In the genomic region with DNA sequence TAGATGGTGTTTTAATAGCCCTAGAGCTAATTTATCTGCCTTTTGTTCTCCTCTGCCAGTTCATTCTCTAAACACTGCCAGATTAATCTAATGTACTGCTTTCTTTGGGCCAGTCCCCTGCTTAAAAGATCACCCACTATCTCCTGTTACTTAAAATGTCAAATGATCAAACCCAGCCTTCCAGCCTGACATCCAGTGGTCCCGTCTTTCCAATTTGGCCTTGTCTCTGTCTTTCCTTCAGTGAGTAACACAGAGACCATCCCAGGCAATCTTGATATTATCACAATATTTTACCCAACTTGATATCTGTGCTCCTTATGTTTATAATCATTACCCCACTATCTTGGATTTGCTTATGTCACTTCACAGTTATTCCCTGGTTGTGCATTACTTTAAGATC, we compare ENCODE assay signal across 18 cellular contexts. TPM values are rescaled to one million over a fixed set of nuclear protein-coding genes. Genes with fewer than 3 reads are reported as not detected.
DNase-seq lines count a peak whose midpoint lies in the region; ATAC-seq and TF ChIP-seq lines count a peak whose summit lies in the region.
"Had no signal": no experiment of that assay in that cellular context is flagged by ENCODE, and none has a peak within 500 bp of the region (broad histone marks: within the 10 kb centered on the region; RNA-seq: fewer than 3 reads in every experiment).

No MANE protein-coding gene starts in this region.

- H3K9me2 ChIP-seq in SK-N-SH = no peaks in the 10 kb centered on the region

- H3K23ac ChIP-seq in IMR-90 (ENCODE audit: low read depth, low read length) = no peak overlapping the region

- no peak overlapping the region for H3K14ac ChIP-seq in IMR-90 (replicated peaks; ENCODE audit: low read depth, low read length)

- no peak for DNase-seq in IMR-90
- DNase-seq in SK-N-SH = peak; percentile 28
- peak; percentile 24 for DNase-seq in fibroblast of the aortic adventitia (ENCODE audit: low read depth)
- DNase-seq in smooth muscle cell (lab: John Stamatoyannopoulos, UW; ENCODE audit: unreplicated experiment) = no peak
- no peak for DNase-seq in coronary artery (ENCODE audit: low spot score)
- DNase-seq in putamen (ENCODE audit: low spot score) = no peak
- DNase-seq in activated naive CD8-positive, alpha-beta T cell treated with anti-CD3 and anti-CD28 coated beads for 36 hours = no peak
- DNase-seq: Calu3; CD8-positive, alpha-beta T cell; DMS 273 treated with DMSO at 0.1 percent for 48 hours; DMS53; DND-41; EL; H9 had no signal

- TF ChIP-seq RAD21 in IMR-90 (IDR thresholded peaks at IDR 0.05; ENCODE audit: low read length) (no peak), SK-N-SH (IDR thresholded peaks at IDR 0.05; ENCODE audit: low read length) (peak; percentile 27; the same call in 1 of the 2 replicates)

- H3K4me2 ChIP-seq in IMR-90 (ENCODE audit: low read depth, low read length) = 0 out of 2 replicates have a peak overlapping the region, but pooled peaks have one; percentile 13
- no peak overlapping the region for H3K4me2 ChIP-seq in SK-N-SH
- H3K4me2 ChIP-seq in smooth muscle cell = peak overlapping the region; percentile 26
- H3K4me2 ChIP-seq: BLaER1 treated with 17β-estradiol and CSF1 and Interleukin-3, amounts not matched to agents 10 nM and 100 nM had no signal

- H3K36me3 ChIP-seq in IMR-90 (ENCODE audit: control insufficient read depth, insufficient read depth, low read length) = no peaks in the 10 kb centered on the region
- peaks cover 0 to 9% of the 10 kb centered on the region in 2 experiments for H3K36me3 ChIP-seq in SK-N-SH (replicated peaks in 1 of 2; ENCODE audit: control insufficient read depth in 1 of 2, insufficient read depth in 2 of 2, low read length in 1 of 2)
- H3K36me3 ChIP-seq in smooth muscle cell (ENCODE audit: low read depth) = no peaks in the 10 kb centered on the region
- H3K36me3 ChIP-seq: BLaER1 treated with 17β-estradiol and CSF1 and Interleukin-3, amounts not matched to agents 10 nM and 100 nM had no signal

- no peak overlapping the region for H2AFZ ChIP-seq in IMR-90 (replicated peaks; ENCODE audit: low read length, poor library complexity)
- H2AFZ ChIP-seq in SK-N-SH (ENCODE audit: low read depth) = no peak overlapping the region
- no peak overlapping the region for H2AFZ ChIP-seq in smooth muscle cell (ENCODE audit: low read depth)

- no peaks in the 10 kb centered on the region for H3K36me3 Mint-ChIP-seq in activated naive CD8-positive, alpha-beta T cell treated with anti-CD3 and anti-CD28 coated beads for 36 hours
- H3K36me3 Mint-ChIP-seq: CD8-positive, alpha-beta T cell had no signal

- intact Hi-C loops in IMR-90 (cut with micrococcal nuclease) = loop anchor here (5.0 kb wide), 1 partner anchor 774 kb away; no protein-coding TSS in a partner anchor

- no peaks in the 10 kb centered on the region for H3K4me1 Mint-ChIP-seq in activated naive CD8-positive, alpha-beta T cell treated with anti-CD3 and anti-CD28 coated beads for 36 hours
- H3K4me1 Mint-ChIP-seq: B cell had no signal

- no peak overlapping the region for H2AK9ac ChIP-seq in IMR-90 (replicated peaks; ENCODE audit: low read depth, low read length, poor library complexity)

- H3K79me2 ChIP-seq in SK-N-SH (ENCODE audit: insufficient read depth) (peaks cover 91% of the 10 kb centered on the region), smooth muscle cell (ENCODE audit: low read depth) (peaks cover 34% of the 10 kb centered on the region)

- no peak overlapping the region for H2AK5ac ChIP-seq in IMR-90 (ENCODE audit: low read depth, low read length)

- no peak overlapping the region for H3K4me3 Mint-ChIP-seq in activated naive CD8-positive, alpha-beta T cell treated with anti-CD3 and anti-CD28 coated beads for 36 hours
- H3K4me3 Mint-ChIP-seq: B cell; CD8-positive, alpha-beta T cell; H9 had no signal

- no peak for TF ChIP-seq CTCF in IMR-90 (conservative IDR thresholded peaks at IDR 0.05; ENCODE audit: low read depth, low read length)
- no peak for TF ChIP-seq CTCF in SK-N-SH (IDR thresholded peaks at IDR 0.05)
- TF ChIP-seq CTCF in fibroblast of the aortic adventitia (IDR thresholded peaks at IDR 0.05; ENCODE audit: insufficient read depth, low read length) = no peak
- TF ChIP-seq CTCF in smooth muscle cell (IDR thresholded peaks at IDR 0.05; ENCODE audit: borderline replicate concordance, insufficient read depth, poor library complexity, severe bottlenecking) = no peak
- no peak for TF ChIP-seq CTCF in coronary artery (IDR thresholded peaks at IDR 0.05)

- H3K27ac ChIP-seq in IMR-90 (ENCODE audit: insufficient read depth, low read length) (no peak overlapping the region), SK-N-SH (ENCODE audit: low read depth in 2 of 2, low read length in 1 of 2) (peak overlapping the region; percentile 22 to 53; a peak in 3 of 4 replicates), smooth muscle cell (ENCODE audit: low read depth) (no peak overlapping the region), coronary artery (no peak overlapping the region)
- H3K27ac ChIP-seq: BLaER1 treated with 17β-estradiol and CSF1 and Interleukin-3, amounts not matched to agents 10 nM and 100 nM had no signal

- no peak overlapping the region for H4K8ac ChIP-seq in IMR-90 (ENCODE audit: low read depth in 2 of 2, low read length in 2 of 2)

- no peak overlapping the region for H3K4me3 ChIP-seq in IMR-90 (ENCODE audit: insufficient read depth, low read depth, low read length)
- no peak overlapping the region for H3K4me3 ChIP-seq in SK-N-SH (ENCODE audit: low read depth in 2 of 2, low read length in 1 of 2)
- H3K4me3 ChIP-seq in fibroblast of the aortic adventitia (ENCODE audit: low read depth, low read length) = no peak overlapping the region
- no peak overlapping the region for H3K4me3 ChIP-seq in smooth muscle cell
- no peak overlapping the region for H3K4me3 ChIP-seq in coronary artery
- H3K4me3 ChIP-seq: BLaER1 treated with 17β-estradiol and CSF1 and Interleukin-3, amounts not matched to agents 10 nM and 100 nM had no signal

- 75% methylated on average over 1 of the region's 1 CpG; no CpG with 5 or more reads in 1 of the 2 experiments for WGBS in IMR-90 (ENCODE audit: extremely low coverage in 2 of 2, insufficient read length in 1 of 2), 2 experiments
- WGBS in SK-N-SH (ENCODE audit: low lambda C conversion rate) = 30% methylated on average over 1 of the region's 1 CpG
- WGBS in smooth muscle cell (ENCODE audit: low lambda C conversion rate) = 45% methylated on average over 1 of the region's 1 CpG

- no peak overlapping the region for H3K4ac ChIP-seq in IMR-90 (ENCODE audit: low read depth, low read length)

- no peaks in the 10 kb centered on the region for H3K9me3 Mint-ChIP-seq in activated naive CD8-positive, alpha-beta T cell treated with anti-CD3 and anti-CD28 coated beads for 36 hours
- H3K9me3 Mint-ChIP-seq: H9 had no signal

- H4K20me1 ChIP-seq in IMR-90 (ENCODE audit: insufficient read depth, low read length) = peaks cover 4% of the 10 kb centered on the region; the same call in 1 of the 2 replicates
- H4K20me1 ChIP-seq in SK-N-SH (ENCODE audit: insufficient read depth) = no peaks in the 10 kb centered on the region
- H4K20me1 ChIP-seq in smooth muscle cell (ENCODE audit: low read depth) = no peaks in the 10 kb centered on the region
- H4K20me1 ChIP-seq: BLaER1 treated with 17β-estradiol and CSF1 and Interleukin-3, amounts not matched to agents 10 nM and 100 nM had no signal

- H2BK20ac ChIP-seq in IMR-90 (ENCODE audit: low read depth, low read length) = no peak overlapping the region

- 0 out of 2 replicates have a peak, but pooled peaks cover under 1% of the 10 kb centered on the region for H3K9me1 ChIP-seq in IMR-90 (ENCODE audit: insufficient read depth, low read length)

- H2BK15ac ChIP-seq in IMR-90 (ENCODE audit: low read depth, low read length) = no peak overlapping the region

- H3K4me1 ChIP-seq in IMR-90 (ENCODE audit: control insufficient read depth, insufficient read depth, low read length) = peaks cover 5% of the 10 kb centered on the region; the same call in 1 of the 2 replicates
- peaks cover 0 to 19% of the 10 kb centered on the region in 2 experiments; a peak in 3 of 4 replicates for H3K4me1 ChIP-seq in SK-N-SH (ENCODE audit: control insufficient read depth in 1 of 2, insufficient read depth in 2 of 2, low read depth in 1 of 2, low read length in 1 of 2)
- no peaks in the 10 kb centered on the region for H3K4me1 ChIP-seq in smooth muscle cell (ENCODE audit: low read depth)
- H3K4me1 ChIP-seq: BLaER1 treated with 17β-estradiol and CSF1 and Interleukin-3, amounts not matched to agents 10 nM and 100 nM had no signal

- no peak overlapping the region for H3K9ac ChIP-seq in IMR-90 (ENCODE audit: low read depth, low read length)
- no peak overlapping the region for H3K9ac ChIP-seq in SK-N-SH
- no peak overlapping the region for H3K9ac ChIP-seq in smooth muscle cell (ENCODE audit: low read depth)
- H3K9ac ChIP-seq: BLaER1 treated with 17β-estradiol and CSF1 and Interleukin-3, amounts not matched to agents 10 nM and 100 nM had no signal

- dilution Hi-C loops in IMR-90 (cut with HindIII; ENCODE audit: low sequenced_read_pairs, unreplicated experiment) = no loop called here

- CTCF ChIA-PET in IMR-90 (lab: Yijun Ruan, JAX) (no interaction called here), SK-N-SH (lab: Yijun Ruan, JAX) (no interaction called here)

- H3K27ac Mint-ChIP-seq in activated naive CD8-positive, alpha-beta T cell treated with anti-CD3 and anti-CD28 coated beads for 36 hours = no peak overlapping the region
- H3K27ac Mint-ChIP-seq: B cell; CD8-positive, alpha-beta T cell; H9 had no signal

- H3F3A ChIP-seq in SK-N-SH (replicated peaks; ENCODE audit: insufficient read depth) (peaks cover 17% of the 10 kb centered on the region), smooth muscle cell (ENCODE audit: low read depth) (no peaks in the 10 kb centered on the region)

- in situ Hi-C loops in IMR-90 (cut with MboI; ENCODE audit: low sequenced_read_pairs) = no loop called here

- 0 out of 2 replicates have a peak overlapping the region, but pooled peaks have one; percentile 56 for H4K5ac ChIP-seq in IMR-90 (ENCODE audit: low read depth, low read length)

- BruUV-seq in IMR-90 (replicated peaks; lab: Mats Ljungman, UMichigan) = no TSS peak

- peak in 1 of 2 experiments; percentile 86; a peak in 2 of 4 replicates for TF ChIP-seq EP300 in SK-N-SH (IDR thresholded peaks at IDR 0.05; ENCODE audit: borderline replicate concordance in 1 of 2, low read depth in 1 of 2, low read length in 1 of 2)

- H3K27me3 ChIP-seq in IMR-90 (ENCODE audit: control insufficient read depth, insufficient read depth, low read length) = no peaks in the 10 kb centered on the region
- H3K27me3 ChIP-seq in SK-N-SH (ENCODE audit: insufficient read depth) = no peaks in the 10 kb centered on the region
- no peaks in the 10 kb centered on the region for H3K27me3 ChIP-seq in smooth muscle cell (ENCODE audit: low read depth)
- H3K27me3 ChIP-seq: BLaER1 treated with 17β-estradiol and CSF1 and Interleukin-3, amounts not matched to agents 10 nM and 100 nM had no signal

- H3K9me3 ChIP-seq in IMR-90 (ENCODE audit: control insufficient read depth, insufficient read depth, low read length) (no peaks in the 10 kb centered on the region), SK-N-SH (no peaks in the 10 kb centered on the region), smooth muscle cell (replicated peaks; ENCODE audit: low read depth) (no peaks in the 10 kb centered on the region)
- H3K9me3 ChIP-seq: BLaER1 treated with 17β-estradiol and CSF1 and Interleukin-3, amounts not matched to agents 10 nM and 100 nM had no signal

- ATAC-seq in IMR-90 (ENCODE audit: low read depth) = no peak
- ATAC-seq: CD8-positive, alpha-beta T cell had no signal

- peaks cover 22 to 40% of the 10 kb centered on the region in 2 experiments; a peak in 3 of 4 replicates for H3K79me1 ChIP-seq in IMR-90 (ENCODE audit: low read depth in 1 of 2, low read length in 2 of 2)

- POLR2A ChIA-PET in IMR-90 (lab: Charles Lee; ENCODE audit: unreplicated experiment) = no interaction called here
- POLR2A ChIA-PET in SK-N-SH (lab: Yijun Ruan, JAX) = no interaction called here

- TF ChIP-seq POLR2A in IMR-90 (IDR thresholded peaks at IDR 0.05; ENCODE audit: low read depth, low read length) = no peak

- no peak overlapping the region for H3K18ac ChIP-seq in IMR-90 (ENCODE audit: low read depth, low read length)

- H2BK5ac ChIP-seq in IMR-90 (ENCODE audit: low read depth, low read length, poor library complexity, severe bottlenecking) = no peak overlapping the region

- no peak overlapping the region for H2BK120ac ChIP-seq in IMR-90 (ENCODE audit: low read depth, low read length)

- no peak overlapping the region for H4K91ac ChIP-seq in IMR-90 (ENCODE audit: insufficient read depth, low read depth, low read length)

- H3K27me3 Mint-ChIP-seq in activated naive CD8-positive, alpha-beta T cell treated with anti-CD3 and anti-CD28 coated beads for 36 hours = peaks cover 4% of the 10 kb centered on the region

- no peak overlapping the region for H3K56ac ChIP-seq in IMR-90 (ENCODE audit: extremely low read depth, insufficient read depth, low read length)

RNA-seq across cellular contexts. Expression of a gene that starts 12.0 kb away (rescaled TPM):
- total RNA-seq in IMR-90 (2012; rRNA removed) (9.9 and 10.6 TPM in 2 replicates), fibroblast of the aortic adventitia (ENCODE audit: low replicate concordance) (4.4 and 22.1 TPM in 2 replicates), smooth muscle cell (6.7 and 8.3 TPM in 2 replicates)
- polyA plus RNA-seq in IMR-90 (2012; rRNA removed) (45.2 and 52.9 TPM in 2 replicates), SK-N-SH (2012; rRNA removed) (26.7 and 35.9 TPM in 2 replicates), smooth muscle cell (13.2 and 19.4 TPM in 2 replicates)
- 21.4 and 25.6 TPM in 2 replicates for polyA plus RNA-seq in IMR-90 (2012; cell fraction: cytosol; rRNA removed)
- 9.8 and 36.9 TPM in 2 replicates for polyA plus RNA-seq in IMR-90 (2012; cell fraction: nucleus; rRNA removed; ENCODE audit: low replicate concordance)
- polyA plus RNA-seq in SK-N-SH (2012; cell fraction: cytosol; rRNA removed) = 30.4 and 31.0 TPM in 2 replicates
- 15.0 and 22.8 TPM in 2 replicates for polyA plus RNA-seq in SK-N-SH (2012; cell fraction: nucleus; rRNA removed)
- total RNA-seq in activated naive CD8-positive, alpha-beta T cell treated with anti-CD3 and anti-CD28 coated beads for 36 hours = not detected
- total RNA-seq: B cell; CD8-positive, alpha-beta T cell; G401; HT-29 had no signal

Comparison
In these comparisons a context has a peak if more than half of its experiments do, and no peak if none do; other contexts are left out.
1. DNase-seq: peak in SK-N-SH (single experiment) and fibroblast of the aortic adventitia (single experiment); none in IMR-90 (single experiment), smooth muscle cell (single experiment), coronary artery (single experiment), putamen (single experiment) and activated naive CD8-positive, alpha-beta T cell treated with anti-CD3 and anti-CD28 coated beads for 36 hours (single experiment).
2. H3K27ac ChIP-seq: peak in SK-N-SH (2 of 2); none in IMR-90 (single experiment), smooth muscle cell (single experiment) and coronary artery (0 of 2).